1 cellular context compared by ENCODE assay signal in genomic region chr20:10990625-10991382, GRCh38.
TF ChIP-seq lines count a peak whose summit lies in the region.

No MANE protein-coding gene starts in this region.

TF ChIP-seq in WTC11, 78 proteins besides CTCF, POLR2A, EP300 and RAD21 (continued from another document):
- TF ChIP-seq ZSCAN18 (CRISPR knock-in tag; IDR thresholded peaks at IDR 0.05) (no peak), ZNF263 (CRISPR knock-in tag; IDR thresholded peaks at IDR 0.05; ENCODE audit: low read depth) (no peak), SMAD3 (CRISPR knock-in tag; IDR thresholded peaks at IDR 0.05; ENCODE audit: borderline replicate concordance) (no peak), AR (CRISPR knock-in tag; IDR thresholded peaks at IDR 0.05) (no peak), FOXK1 (CRISPR knock-in tag; IDR thresholded peaks at IDR 0.05) (no peak), NFE2L1 (CRISPR knock-in tag; IDR thresholded peaks at IDR 0.05) (no peak), NFYB (CRISPR knock-in tag; conservative IDR thresholded peaks at IDR 0.05; ENCODE audit: low read depth) (no peak), CDX4 (CRISPR knock-in tag; IDR thresholded peaks at IDR 0.05; ENCODE audit: borderline replicate concordance) (no peak), ZMAT4 (CRISPR knock-in tag; IDR thresholded peaks at IDR 0.05) (no peak), ATF2 (CRISPR knock-in tag; IDR thresholded peaks at IDR 0.05; ENCODE audit: borderline replicate concordance, low read depth) (no peak), ARID4B (CRISPR knock-in tag; IDR thresholded peaks at IDR 0.05; ENCODE audit: borderline replicate concordance) (no peak), GRHL2 (CRISPR knock-in tag; IDR thresholded peaks at IDR 0.05; ENCODE audit: insufficient replicate concordance, severe bottlenecking) (no peak), MAX (CRISPR knock-in tag; IDR thresholded peaks at IDR 0.05) (no peak), ZNF671 (CRISPR knock-in tag; IDR thresholded peaks at IDR 0.05) (no peak), PRDM15 (CRISPR knock-in tag; IDR thresholded peaks at IDR 0.05) (no peak), ATF3 (CRISPR knock-in tag; conservative IDR thresholded peaks at IDR 0.05) (no peak)
TF ChIP-seq in WTC11: peak in this region for 0.
